14 cellular contexts compared by ENCODE assay signal in the genomic region with DNA sequence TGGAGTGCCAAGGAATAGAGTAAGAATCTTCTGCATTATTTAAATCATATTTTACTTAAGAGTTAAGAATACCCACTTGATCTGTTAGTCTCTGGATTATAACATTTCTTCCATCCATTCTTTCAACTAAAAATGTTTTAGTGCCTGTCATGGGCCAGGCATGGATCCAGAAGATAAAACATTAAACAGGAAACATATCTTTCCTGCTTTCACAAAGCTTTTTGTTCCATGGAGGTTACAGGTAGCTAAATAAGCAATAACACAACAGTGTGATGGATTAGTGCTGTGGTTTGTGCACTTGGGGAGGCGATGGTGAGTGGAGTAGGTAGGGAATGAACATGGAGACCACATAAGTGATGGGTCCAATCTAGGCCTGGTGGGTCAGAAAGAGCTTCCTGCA.
DNase-seq lines count a peak whose midpoint lies in the region; ATAC-seq and TF ChIP-seq lines count a peak whose summit lies in the region.
"Had no signal": no experiment of that assay in that cellular context is flagged by ENCODE, and none has a peak within 500 bp of the region (broad histone marks: within the 10 kb centered on the region; RNA-seq: fewer than 3 reads in every experiment).

No MANE protein-coding gene starts in this region.

- no peak overlapping the region for H2BK5ac ChIP-seq in neuronal stem cell (ENCODE audit: low read length)

- peaks cover 9% of the 10 kb centered on the region for H3K4me1 ChIP-seq in GM23338 (ENCODE audit: insufficient read depth)
- peaks cover 9 to 16% of the 10 kb centered on the region in 2 donors for H3K4me1 ChIP-seq in neuronal stem cell (ENCODE audit: control insufficient read depth in 2 of 2, insufficient read depth in 1 of 2, low read depth in 1 of 2, low read length in 2 of 2)
- H3K4me1 ChIP-seq: Caco-2 had no signal

- H3K36me3 ChIP-seq in GM23338 (ENCODE audit: insufficient read depth) (no peaks in the 10 kb centered on the region), neuronal stem cell (replicated peaks in 1 of 2; ENCODE audit: control insufficient read depth in 2 of 2, insufficient read depth in 2 of 2, low read length in 2 of 2) (no peaks in the 10 kb centered on the region)

- peak overlapping the region; percentile 13; the same call in 1 of the 2 replicates for H3K27ac Mint-ChIP-seq in GM23338
- H3K27ac Mint-ChIP-seq in endothelial cell (ENCODE audit: unreplicated experiment) = peak overlapping the region; percentile 25
- H3K27ac Mint-ChIP-seq: CD14-positive monocyte had no signal

- H3K9me3 Mint-ChIP-seq in GM23338 (no peaks in the 10 kb centered on the region), endothelial cell (ENCODE audit: unreplicated experiment) (no peaks in the 10 kb centered on the region)
- H3K9me3 Mint-ChIP-seq: CD14-positive monocyte; CD8-positive, alpha-beta memory T cell had no signal

- no peaks in the 10 kb centered on the region for H3K9me3 ChIP-seq in neuronal stem cell (replicated peaks in 1 of 2; ENCODE audit: control insufficient read depth in 2 of 2, insufficient read depth in 1 of 2, low read depth in 1 of 2, low read length in 2 of 2)
- H3K9me3 ChIP-seq: Caco-2 had no signal

- H3K4me1 Mint-ChIP-seq in GM23338 = peaks cover 16% of the 10 kb centered on the region
- peaks cover 20% of the 10 kb centered on the region for H3K4me1 Mint-ChIP-seq in endothelial cell (ENCODE audit: unreplicated experiment)
- H3K4me1 Mint-ChIP-seq: CD14-positive monocyte had no signal

- H3K79me1 ChIP-seq in neuronal stem cell (ENCODE audit: low read depth, low read length) = no peaks in the 10 kb centered on the region

- H4K20me1 ChIP-seq in GM23338 (replicated peaks; ENCODE audit: insufficient read depth) = no peaks in the 10 kb centered on the region

- no peaks in the 10 kb centered on the region for H3F3A ChIP-seq in GM23338 (replicated peaks; ENCODE audit: low read depth)

- ATAC-seq in GM23338 = no peak
- no peak for ATAC-seq in GM18873 (IDR thresholded peaks at IDR 0.05; ENCODE audit: low FRiP score, unreplicated experiment)
- ATAC-seq in HG03469 (IDR thresholded peaks at IDR 0.05; ENCODE audit: unreplicated experiment) = no peak

- no peaks in the 10 kb centered on the region for H3K9me2 ChIP-seq in GM23338 (ENCODE audit: insufficient read depth)

- H3K27ac ChIP-seq in GM23338 (ENCODE audit: low read depth) (no peak overlapping the region), neuronal stem cell (replicated peaks; ENCODE audit: low read length) (no peak overlapping the region)
- H3K27ac ChIP-seq: GM23248 had no signal

- WGBS in neuronal stem cell (ENCODE audit: extremely low coverage in 2 of 2, insufficient read length in 2 of 2, insufficient replicate concordance in 1 of 2), 2 donors = no CpG with 5 or more reads among the region's 1 CpG

- no peak overlapping the region for H2AFZ ChIP-seq in GM23338
- no peak overlapping the region for H2AFZ ChIP-seq in neuronal stem cell (ENCODE audit: low read length)
- H2AFZ ChIP-seq: GM23248 had no signal

- DNase-seq in GM23338 (ENCODE audit: low spot score) (no peak), NCI-H226 (peak; percentile 7), endothelial cell (ENCODE audit: low spot score) (no peak), neuronal stem cell (ENCODE audit: low spot score) (no peak)
- no peak for DNase-seq in activated naive CD4-positive, alpha-beta T cell treated with anti-CD3 and anti-CD28 coated beads, Interleukin-2, amount 50 U/mL, for 16 hours
- DNase-seq: Caco-2; CD8-positive, alpha-beta memory T cell; DND-41; GDM1; GM23248; H7 had no signal

- no peak overlapping the region for H3K18ac ChIP-seq in neuronal stem cell (ENCODE audit: low read length)

- no peak overlapping the region for H3K9ac ChIP-seq in neuronal stem cell (ENCODE audit: low read depth, low read length, poor library complexity)
- H3K9ac ChIP-seq: GM23248 had no signal

- H3K4ac ChIP-seq in neuronal stem cell (ENCODE audit: low read length) = no peak overlapping the region

- H3K23ac ChIP-seq in neuronal stem cell (ENCODE audit: low read depth, low read length, poor library complexity) = no peak overlapping the region

- peak overlapping the region; percentile 14 for H2BK12ac ChIP-seq in neuronal stem cell (ENCODE audit: low read length)

- H2BK15ac ChIP-seq in neuronal stem cell (ENCODE audit: low read length) = peak overlapping the region; percentile 15

- no peak overlapping the region for H3K4me2 ChIP-seq in GM23338
- no peak overlapping the region for H3K4me2 ChIP-seq in neuronal stem cell (ENCODE audit: insufficient read depth, low read length, poor library complexity, severe bottlenecking)

- H3K27me3 ChIP-seq in GM23338 (ENCODE audit: insufficient read depth) = no peaks in the 10 kb centered on the region
- no peaks in the 10 kb centered on the region for H3K27me3 ChIP-seq in neuronal stem cell (ENCODE audit: control insufficient read depth in 3 of 3, insufficient read depth in 3 of 3, low read depth in 1 of 3, low read length in 3 of 3)

- H4K91ac ChIP-seq in neuronal stem cell (ENCODE audit: low read depth, low read length, poor library complexity) = peak overlapping the region; percentile 89

- H3K4me3 ChIP-seq in GM23338 = no peak overlapping the region
- no peak overlapping the region for H3K4me3 ChIP-seq in neuronal stem cell (ENCODE audit: low read length in 2 of 2)
- H3K4me3 ChIP-seq: GM23248 had no signal

- no peak overlapping the region for H2BK120ac ChIP-seq in neuronal stem cell (ENCODE audit: low read depth, low read length)

- H3K27me3 Mint-ChIP-seq in GM23338 (ENCODE audit: insufficient read depth, low read depth, poor library complexity) (no peaks in the 10 kb centered on the region), endothelial cell (ENCODE audit: unreplicated experiment) (no peaks in the 10 kb centered on the region)
- H3K27me3 Mint-ChIP-seq: CD8-positive, alpha-beta memory T cell had no signal

- H3K79me2 ChIP-seq in GM23338 (replicated peaks; ENCODE audit: insufficient read depth) = no peaks in the 10 kb centered on the region

- no peak overlapping the region for H3K4me3 Mint-ChIP-seq in GM23338
- H3K4me3 Mint-ChIP-seq in endothelial cell (ENCODE audit: unreplicated experiment) = no peak overlapping the region
- H3K4me3 Mint-ChIP-seq: CD14-positive monocyte; CD8-positive, alpha-beta memory T cell had no signal

- no peak for TF ChIP-seq CTCF in GM23338 (conservative IDR thresholded peaks at IDR 0.05; ENCODE audit: low read depth in 2 of 2)
- no peak for TF ChIP-seq CTCF in endothelial cell (IDR thresholded peaks at IDR 0.05; ENCODE audit: unreplicated experiment)

- H3K14ac ChIP-seq in neuronal stem cell (ENCODE audit: low read length) = no peak overlapping the region

- no peaks in the 10 kb centered on the region for H3K36me3 Mint-ChIP-seq in GM23338 (ENCODE audit: low read depth)
- no peaks in the 10 kb centered on the region for H3K36me3 Mint-ChIP-seq in endothelial cell (ENCODE audit: low read depth, unreplicated experiment)

- H2AK5ac ChIP-seq in neuronal stem cell (ENCODE audit: low read depth, low read length) = no peak overlapping the region

- no peak overlapping the region for H4K8ac ChIP-seq in neuronal stem cell (ENCODE audit: low read depth, low read length)

TF ChIP-seq in GM23338, 12 proteins besides CTCF, POLR2A, EP300 and RAD21 (continues in another document):
- TF ChIP-seq, protein P1, sequence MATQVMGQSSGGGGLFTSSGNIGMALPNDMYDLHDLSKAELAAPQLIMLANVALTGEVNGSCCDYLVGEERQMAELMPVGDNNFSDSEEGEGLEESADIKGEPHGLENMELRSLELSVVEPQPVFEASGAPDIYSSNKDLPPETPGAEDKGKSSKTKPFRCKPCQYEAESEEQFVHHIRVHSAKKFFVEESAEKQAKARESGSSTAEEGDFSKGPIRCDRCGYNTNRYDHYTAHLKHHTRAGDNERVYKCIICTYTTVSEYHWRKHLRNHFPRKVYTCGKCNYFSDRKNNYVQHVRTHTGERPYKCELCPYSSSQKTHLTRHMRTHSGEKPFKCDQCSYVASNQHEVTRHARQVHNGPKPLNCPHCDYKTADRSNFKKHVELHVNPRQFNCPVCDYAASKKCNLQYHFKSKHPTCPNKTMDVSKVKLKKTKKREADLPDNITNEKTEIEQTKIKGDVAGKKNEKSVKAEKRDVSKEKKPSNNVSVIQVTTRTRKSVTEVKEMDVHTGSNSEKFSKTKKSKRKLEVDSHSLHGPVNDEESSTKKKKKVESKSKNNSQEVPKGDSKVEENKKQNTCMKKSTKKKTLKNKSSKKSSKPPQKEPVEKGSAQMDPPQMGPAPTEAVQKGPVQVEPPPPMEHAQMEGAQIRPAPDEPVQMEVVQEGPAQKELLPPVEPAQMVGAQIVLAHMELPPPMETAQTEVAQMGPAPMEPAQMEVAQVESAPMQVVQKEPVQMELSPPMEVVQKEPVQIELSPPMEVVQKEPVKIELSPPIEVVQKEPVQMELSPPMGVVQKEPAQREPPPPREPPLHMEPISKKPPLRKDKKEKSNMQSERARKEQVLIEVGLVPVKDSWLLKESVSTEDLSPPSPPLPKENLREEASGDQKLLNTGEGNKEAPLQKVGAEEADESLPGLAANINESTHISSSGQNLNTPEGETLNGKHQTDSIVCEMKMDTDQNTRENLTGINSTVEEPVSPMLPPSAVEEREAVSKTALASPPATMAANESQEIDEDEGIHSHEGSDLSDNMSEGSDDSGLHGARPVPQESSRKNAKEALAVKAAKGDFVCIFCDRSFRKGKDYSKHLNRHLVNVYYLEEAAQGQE (IDR thresholded peaks at IDR 0.05; ENCODE audit: unreplicated experiment) = no peak
- TF ChIP-seq STAT1 (IDR thresholded peaks at IDR 0.05; ENCODE audit: unreplicated experiment) = no peak
- no peak for TF ChIP-seq ZNF331 (CRISPR knock-in tag; IDR thresholded peaks at IDR 0.05; ENCODE audit: low read depth)
- no peak for TF ChIP-seq JUNB (IDR thresholded peaks at IDR 0.05; ENCODE audit: unreplicated experiment)
- TF ChIP-seq, protein P2, sequence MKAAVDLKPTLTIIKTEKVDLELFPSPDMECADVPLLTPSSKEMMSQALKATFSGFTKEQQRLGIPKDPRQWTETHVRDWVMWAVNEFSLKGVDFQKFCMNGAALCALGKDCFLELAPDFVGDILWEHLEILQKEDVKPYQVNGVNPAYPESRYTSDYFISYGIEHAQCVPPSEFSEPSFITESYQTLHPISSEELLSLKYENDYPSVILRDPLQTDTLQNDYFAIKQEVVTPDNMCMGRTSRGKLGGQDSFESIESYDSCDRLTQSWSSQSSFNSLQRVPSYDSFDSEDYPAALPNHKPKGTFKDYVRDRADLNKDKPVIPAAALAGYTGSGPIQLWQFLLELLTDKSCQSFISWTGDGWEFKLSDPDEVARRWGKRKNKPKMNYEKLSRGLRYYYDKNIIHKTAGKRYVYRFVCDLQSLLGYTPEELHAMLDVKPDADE (IDR thresholded peaks at IDR 0.05) = no peak
